ENCODE assay signal across 8 cellular contexts in the genomic region with DNA sequence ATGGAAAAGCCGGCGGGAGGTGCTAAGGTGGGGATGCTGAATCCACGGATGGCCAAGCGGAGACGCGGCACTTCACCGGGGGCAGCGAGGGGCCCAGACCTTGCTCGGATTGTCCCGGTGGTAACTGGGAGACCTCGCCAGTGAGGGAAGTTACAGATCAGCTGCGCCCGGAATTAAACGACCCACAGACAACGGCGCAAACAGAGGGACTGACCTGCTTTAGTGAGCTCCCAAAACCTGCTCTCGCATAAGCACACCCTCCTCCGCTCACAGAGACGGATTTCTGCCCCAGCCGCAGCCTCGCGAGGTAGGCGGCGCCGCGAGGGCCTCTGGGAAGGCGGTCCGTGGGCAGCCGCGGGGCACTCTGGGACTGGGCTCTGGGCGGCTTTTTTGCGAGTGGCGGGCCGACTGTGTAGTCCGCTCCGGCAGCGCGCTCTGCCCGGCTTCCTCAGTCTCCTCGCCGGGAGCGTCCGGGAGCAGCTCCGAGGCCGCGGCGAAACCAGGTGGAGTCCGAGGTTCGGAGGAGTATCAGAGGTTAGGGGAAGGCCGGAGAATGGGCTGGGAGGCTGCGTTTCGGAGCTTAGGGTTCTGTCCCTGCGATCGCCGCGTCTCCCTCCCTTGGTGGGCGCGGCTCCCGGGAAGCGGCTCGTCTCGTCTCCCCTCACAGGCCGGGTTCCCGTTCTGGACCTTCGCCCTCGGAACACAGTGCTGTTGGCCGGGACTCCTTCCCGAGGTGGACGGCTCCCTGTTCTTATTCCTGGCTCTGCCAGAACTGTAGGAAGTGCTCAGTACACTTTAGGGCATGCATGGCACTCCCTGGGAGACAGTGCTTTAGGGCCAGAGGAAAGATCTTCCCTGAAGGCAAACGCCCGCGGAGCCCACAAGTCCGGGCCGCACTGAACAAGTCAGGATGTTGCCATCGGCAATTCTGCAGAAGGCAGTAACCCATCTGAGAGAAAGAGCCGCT. TPM values are rescaled to one million over a fixed set of nuclear protein-coding genes. Genes with fewer than 3 reads are reported as not detected.
DNase-seq lines count a peak whose midpoint lies in the region; ATAC-seq and TF ChIP-seq lines count a peak whose summit lies in the region.

A gene with protein sequence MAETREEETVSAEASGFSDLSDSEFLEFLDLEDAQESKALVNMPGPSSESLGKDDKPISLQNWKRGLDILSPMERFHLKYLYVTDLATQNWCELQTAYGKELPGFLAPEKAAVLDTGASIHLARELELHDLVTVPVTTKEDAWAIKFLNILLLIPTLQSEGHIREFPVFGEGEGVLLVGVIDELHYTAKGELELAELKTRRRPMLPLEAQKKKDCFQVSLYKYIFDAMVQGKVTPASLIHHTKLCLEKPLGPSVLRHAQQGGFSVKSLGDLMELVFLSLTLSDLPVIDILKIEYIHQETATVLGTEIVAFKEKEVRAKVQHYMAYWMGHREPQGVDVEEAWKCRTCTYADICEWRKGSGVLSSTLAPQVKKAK (plus strand): TSS at position 393 of the 967 bp plus-strand sequence. CDS start 5,778 bp downstream, outside the sequence.

- CTCF ChIA-PET in HEK293T (lab: Yijun Ruan, JAX), result no interaction called here

- no peaks in the 10 kb centered on the region for H3K27me3 ChIP-seq in psoas muscle (ENCODE audit: insufficient read depth in 3 of 3, low read length in 2 of 3)

- H3K36me3 ChIP-seq in psoas muscle (ENCODE audit: insufficient read depth in 1 of 2, low read depth in 1 of 2), result no peaks in the 10 kb centered on the region
- no peaks in the 10 kb centered on the region for H3K36me3 ChIP-seq in urinary bladder (ENCODE audit: insufficient read depth)

- in situ Hi-C loops in G401 (cut with HindIII; ENCODE audit: low sequenced_read_pairs), result no loop called here

- H3K4me3 ChIP-seq in psoas muscle (peak within 1 kb of the TSS; percentile 94), urinary bladder (ENCODE audit: low read depth, low read length) (peak within 1 kb of the TSS; percentile 81)

- POLR2A ChIA-PET in HEK293T (lab: Yijun Ruan, JAX), result interaction anchor here (0.5 to 2.5 kb wide), 9 partner anchors 8 to 135 kb away, joined by 3 to 27 read pairs (median 4); a partner anchor contains a TSS

- peaks cover 5% of the 10 kb centered on the region for H3K9me3 ChIP-seq in psoas muscle

- H3K4me1 ChIP-seq in psoas muscle (peaks cover 9% of the 10 kb centered on the region), urinary bladder (ENCODE audit: insufficient read depth) (no peaks in the 10 kb centered on the region)

- peak within 1 kb of the TSS; percentile 35 for H3K27ac ChIP-seq in angular gyrus (ENCODE audit: low read depth, low read length)
- peak within 1 kb of the TSS; percentile 78 for H3K27ac ChIP-seq in psoas muscle
- peak within 1 kb of the TSS; percentile 73 for H3K27ac ChIP-seq in urinary bladder (ENCODE audit: low read depth)

- intact Hi-C loops in T-helper 2 cell treated with Interferon-gamma antibody and Interleukin-4, amounts not matched to agents 100 ng/mL and 5 ng/mL, for 36 hours (cut with micrococcal nuclease), result loop anchor here (1.0 to 2.0 kb wide), 4 partner anchors 23 to 183 kb away; a partner anchor contains a TSS
- intact Hi-C loops in left ventricle myocardium superior (cut with micrococcal nuclease) (no loop called here), psoas muscle (cut with DNase I) (no loop called here)

- ATAC-seq in left ventricle myocardium superior (peak; percentile 100), psoas muscle (peak; percentile 98 to 100 (median 100))

- no peak for TF ChIP-seq CTCF in psoas muscle (IDR thresholded peaks at IDR 0.05)

- WGBS in psoas muscle, 3 donors, result 0% methylated on average over 69 to 76 of the region's 76 CpGs
- under 1% methylated on average over 76 of the region's 76 CpGs for WGBS in urinary bladder

- DNase-seq in G401 (ENCODE audit: low spot score) (peak; percentile 75), HEK293T (ENCODE audit: extremely low spot score) (peak; percentile 51), NCI-H128 (lab: John Stamatoyannopoulos, UW; ENCODE audit: unreplicated experiment) (peak; percentile 58), left ventricle myocardium superior (peak; percentile 91), psoas muscle (peak; percentile 86 to 88)

TF ChIP-seq in HEK293T, 16 proteins besides CTCF, POLR2A, EP300 and RAD21:
- TF ChIP-seq L3MBTL2 (conservative IDR thresholded peaks at IDR 0.05) (peak; percentile 87), NFRKB (IDR thresholded peaks at IDR 0.05) (no peak), BHLHE40 (IDR thresholded peaks at IDR 0.05; ENCODE audit: borderline replicate concordance) (no peak), ELF4 (IDR thresholded peaks at IDR 0.05) (no peak), FOXA1 (IDR thresholded peaks at IDR 0.05) (no peak)
TF ChIP-seq in HEK293T: peak in this region for 1.

RNA-seq across cellular contexts. Expression of the gene that starts here (rescaled TPM):
- 3.5 and 9.9 TPM in 2 replicates for total RNA-seq in G401 (2014; rRNA removed; shearing (Covaris generic))
- 14.0 and 17.9 TPM in 2 replicates for total RNA-seq in T-helper 2 cell treated with Interferon-gamma antibody and Interleukin-4, amounts not matched to agents 100 ng/mL and 5 ng/mL, for 36 hours
- total RNA-seq in left ventricle myocardium superior (4.5 TPM), psoas muscle (1 to 10 TPM; 2.2 to 3.2 (median 2.8) TPM), urinary bladder (9.7 TPM)
- polyA plus RNA-seq in psoas muscle (1 to 10 TPM; 3.2 to 8.5 (median 4.4) TPM), urinary bladder (6.8 TPM)

Comparison
In these comparisons a context has a peak if more than half of its experiments do, and no peak if none do; other contexts are left out.
1. Peak in every context shown above with its lines: DNase-seq, ATAC-seq, H3K4me3 ChIP-seq and H3K27ac ChIP-seq.